In the genomic region with DNA sequence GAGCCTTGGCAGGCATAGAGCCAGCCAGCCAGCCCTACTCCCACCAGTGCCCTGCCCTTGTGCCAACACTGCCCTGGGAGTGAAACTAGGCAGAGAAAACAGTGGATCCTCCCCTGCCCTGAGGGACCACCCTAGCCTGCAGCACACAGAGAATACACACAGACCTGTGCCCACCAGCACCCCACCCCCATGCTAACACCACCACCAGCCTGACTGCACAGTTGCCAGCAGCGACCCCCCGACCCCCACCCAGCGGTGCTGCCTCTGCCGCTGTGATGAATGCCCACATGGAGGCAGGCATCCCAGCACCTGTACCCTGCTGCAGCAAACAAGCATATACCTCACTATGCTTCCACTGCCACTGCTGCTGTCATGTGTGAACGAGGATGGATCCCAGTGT, we compare ENCODE assay signal across 10 cellular contexts. TPM values are rescaled to one million over a fixed set of nuclear protein-coding genes. Genes with fewer than 3 reads are reported as not detected.
"Had no signal": no experiment of that assay in that cellular context is flagged by ENCODE, and none has a peak within 500 bp of the region (broad histone marks: within the 10 kb centered on the region; RNA-seq: fewer than 3 reads in every experiment).

No MANE protein-coding gene starts in this region.

- FAIRE-seq: HepG2 had no signal

- H3K4me3 ChIP-seq: GM23248, HAP-1 had no signal

- H3K9ac ChIP-seq: GM23248 had no signal

- ATAC-seq: HCT116, HepG2 had no signal

- H3K36me3 ChIP-seq: HAP-1 had no signal

- H3K27ac ChIP-seq: GM23248 had no signal

- DNase-seq: GM23248, GOT3, H7, HFFc6, KBM-7 had no signal

RNA-seq across cellular contexts. Expression of a gene that starts 21.6 kb away (rescaled TPM):
- total RNA-seq: GM23248, H4 had no signal
- polyA plus RNA-seq: GM23248, IgD-negative memory B cell had no signal
